Comparison of ENCODE assay signal across 30 cellular contexts in genomic region chr6:63888416-63888815, GRCh38.
DNase-seq lines count a peak whose midpoint lies in the region; ATAC-seq, FAIRE-seq and TF ChIP-seq lines count a peak whose summit lies in the region.
"Had no signal": no experiment of that assay in that cellular context is flagged by ENCODE, and none has a peak within 500 bp of the region (broad histone marks: within the 10 kb centered on the region; RNA-seq: fewer than 3 reads in every experiment).

No MANE protein-coding gene starts in this region.

- peaks cover 0 to 1% of the 10 kb centered on the region in 2 experiments; a peak in 1 of 5 replicates for H3K27me3 ChIP-seq in HepG2 (ENCODE audit: control insufficient read depth in 1 of 2, insufficient read depth in 2 of 2, low read length in 2 of 2)
- H3K27me3 ChIP-seq in right lobe of liver = no peaks in the 10 kb centered on the region
- H3K27me3 ChIP-seq: BE2C; BLaER1; BLaER1 treated with 17β-estradiol and CSF1 and Interleukin-3, amounts not matched to agents 10 nM and 100 nM had no signal

- H3K4me3 ChIP-seq in HepG2 (replicated peaks in 1 of 3; ENCODE audit: insufficient read depth in 1 of 3, low read depth in 2 of 3, low read length in 3 of 3) (no peak overlapping the region), right lobe of liver (no peak overlapping the region), A549 (no peak overlapping the region)
- H3K4me3 ChIP-seq: BLaER1; BLaER1 treated with 17β-estradiol and CSF1 and Interleukin-3, amounts not matched to agents 10 nM and 100 nM had no signal

- no peak overlapping the region for H2AFZ ChIP-seq in HepG2 (ENCODE audit: low read length)

- FAIRE-seq in HepG2 (lab: Jason Lieb, UNC) (no peak), A549 (lab: Jason Lieb, UNC) (no peak)
- FAIRE-seq: A204.1, D721Med had no signal

- 27% methylated on average over 5 of the region's 5 CpGs for WGBS in HepG2 (ENCODE audit: low lambda C conversion rate)
- WGBS in right lobe of liver (ENCODE audit: insufficient coverage, low coverage, low lambda C conversion rate, missing lambda C conversion rate) = 41% methylated on average over 4 of the region's 5 CpGs
- 45% methylated on average over 5 of the region's 5 CpGs for WGBS in A549 (ENCODE audit: missing lambda C conversion rate)

- no peak for TF ChIP-seq RAD21 in HepG2 (CRISPR knock-in tag; IDR thresholded peaks at IDR 0.05)
- no peak for TF ChIP-seq RAD21 in A549 (conservative IDR thresholded peaks at IDR 0.05 in 1 of 2, IDR thresholded peaks at IDR 0.05 in 1 of 2)

- in situ Hi-C loops in HepG2 (cut with HindIII; ENCODE audit: extremely low pct_ligation_motif_present, low pct_unique_long_range_greater_than_20kb) = no loop called here

- POLR2A ChIA-PET in HepG2 (lab: Yijun Ruan, JAX) (no interaction called here), A549 (lab: Yijun Ruan, JAX) (no interaction called here)

- no peaks in the 10 kb centered on the region for H3K9me3 ChIP-seq in HepG2 (ENCODE audit: low read length)
- H3K9me3 ChIP-seq in right lobe of liver = no peaks in the 10 kb centered on the region
- no peaks in the 10 kb centered on the region for H3K9me3 ChIP-seq in A549
- H3K9me3 ChIP-seq: BE2C, BLaER1, Caco-2 had no signal

- CTCF ChIA-PET in HepG2 (lab: Yijun Ruan, JAX; ENCODE audit: low intra/inter-chr PET ratio, low total read pairs) (no interaction called here), A549 (lab: Yijun Ruan, JAX) (no interaction called here)

- H3K27ac ChIP-seq in HepG2 (ENCODE audit: extremely low read length, insufficient read depth, low read length) (no peak overlapping the region), right lobe of liver (no peak overlapping the region), A549 (no peak overlapping the region)
- H3K27ac ChIP-seq: 22Rv1; BLaER1; BLaER1 treated with 17β-estradiol and CSF1 and Interleukin-3, amounts not matched to agents 10 nM and 100 nM; C4-2B had no signal

- no peaks in the 10 kb centered on the region for H3K79me2 ChIP-seq in HepG2 (ENCODE audit: insufficient read depth, low read length)

- H3K9ac ChIP-seq in HepG2 (ENCODE audit: insufficient read depth, low read depth, low read length) = no peak overlapping the region
- H3K9ac ChIP-seq: BLaER1; BLaER1 treated with 17β-estradiol and CSF1 and Interleukin-3, amounts not matched to agents 10 nM and 100 nM had no signal

- TF ChIP-seq CTCF in HepG2 (CRISPR knock-in tag; IDR thresholded peaks at IDR 0.05) = no peak
- no peak for TF ChIP-seq CTCF in right lobe of liver (IDR thresholded peaks at IDR 0.05)
- TF ChIP-seq CTCF in A549 (IDR thresholded peaks at IDR 0.05) = no peak

- no peak for TF ChIP-seq EP300 in HepG2 (IDR thresholded peaks at IDR 0.05; ENCODE audit: low read depth in 2 of 2, low read length in 2 of 2)
- TF ChIP-seq EP300 in HepG2 (CRISPR knock-in tag; IDR thresholded peaks at IDR 0.05; ENCODE audit: borderline replicate concordance) = no peak
- TF ChIP-seq EP300 in A549 (IDR thresholded peaks at IDR 0.05) = no peak

- TF ChIP-seq POLR2A in HepG2 (IDR thresholded peaks at IDR 0.05; ENCODE audit: insufficient read depth in 1 of 2, low read depth in 2 of 2, low read length in 2 of 2) = no peak
- TF ChIP-seq POLR2A in right lobe of liver (IDR thresholded peaks at IDR 0.05) = no peak
- no peak for TF ChIP-seq POLR2A in A549 (IDR thresholded peaks at IDR 0.05; ENCODE audit: low read length)

- H3K4me2 ChIP-seq in HepG2 (ENCODE audit: low read depth, low read length) (no peak overlapping the region; the same call in 1 of the 2 replicates), A549 (no peak overlapping the region)
- H3K4me2 ChIP-seq: BLaER1; BLaER1 treated with 17β-estradiol and CSF1 and Interleukin-3, amounts not matched to agents 10 nM and 100 nM had no signal

- H3K4me1 ChIP-seq in HepG2 (ENCODE audit: insufficient read depth, low read length) = peaks cover 13% of the 10 kb centered on the region
- H3K4me1 ChIP-seq in right lobe of liver = no peaks in the 10 kb centered on the region
- H3K4me1 ChIP-seq in A549 = no peaks in the 10 kb centered on the region
- H3K4me1 ChIP-seq: BE2C, BLaER1, Caco-2 had no signal

- intact Hi-C loops in HepG2 (cut with micrococcal nuclease; ENCODE audit: unreplicated experiment) = no loop called here
- intact Hi-C loops in right lobe of liver (cut with DNase I) = no loop called here

- no peak for DNase-seq in HepG2 (ENCODE audit: low spot score)
- DNase-seq in right lobe of liver = no peak
- no peak for DNase-seq in A549 (ENCODE audit: low read depth in 1 of 2, low spot score in 1 of 2)
- no peak for DNase-seq in NCI-H2196 (lab: John Stamatoyannopoulos, UW; ENCODE audit: unreplicated experiment)
- DNase-seq: 8988T; ACHN; AML-193; BE2C; C1 segment of cervical spinal cord; Caco-2; Calu3; CD4-positive, alpha-beta memory T cell; CD4-positive, alpha-beta T cell; CD4-positive, CD25-positive, alpha-beta regulatory T cell; CD8-positive, alpha-beta memory T cell; CD8-positive, alpha-beta T cell; COR-L47; DMS 273 treated with DMSO at 0.1 percent for 48 hours; DMS153; DMS53; DMS79; DMS79 treated with DMSO at 0.1 percent for 48 hours; DND-41; EL had no signal

- H3K36me3 ChIP-seq in HepG2 (replicated peaks in 1 of 2; ENCODE audit: control insufficient read depth in 1 of 2, insufficient read depth in 2 of 2, low read length in 2 of 2) (no peaks in the 10 kb centered on the region), right lobe of liver (no peaks in the 10 kb centered on the region)
- H3K36me3 ChIP-seq: BE2C; BLaER1; BLaER1 treated with 17β-estradiol and CSF1 and Interleukin-3, amounts not matched to agents 10 nM and 100 nM had no signal

- BruUV-seq in HepG2 (replicated peaks; lab: Mats Ljungman, UMichigan) = no TSS peak

- no peak for ATAC-seq in HepG2
- ATAC-seq in right lobe of liver = no peak
- no peak for ATAC-seq in A549
- ATAC-seq: CD8-positive, alpha-beta T cell had no signal

- H4K20me1 ChIP-seq in HepG2 (ENCODE audit: insufficient read depth, low read length) = no peaks in the 10 kb centered on the region
- H4K20me1 ChIP-seq: BLaER1; BLaER1 treated with 17β-estradiol and CSF1 and Interleukin-3, amounts not matched to agents 10 nM and 100 nM had no signal

TF ChIP-seq in HepG2, 621 proteins besides CTCF, POLR2A, EP300 and RAD21:
- TF ChIP-seq IRF1 (CRISPR knock-in tag; IDR thresholded peaks at IDR 0.05; ENCODE audit: low read depth) = no peak
- TF ChIP-seq REPIN1 (CRISPR knock-in tag; IDR thresholded peaks at IDR 0.05; ENCODE audit: borderline replicate concordance, low read depth) = no peak
- TF ChIP-seq NFKB2 (CRISPR knock-in tag; IDR thresholded peaks at IDR 0.05; ENCODE audit: borderline replicate concordance) = no peak
- TF ChIP-seq NONO (IDR thresholded peaks at IDR 0.05) = no peak
- no peak for TF ChIP-seq NONO (CRISPR knock-in tag; conservative IDR thresholded peaks at IDR 0.05)
- peak; percentile 81 for TF ChIP-seq MAFF (IDR thresholded peaks at IDR 0.05; ENCODE audit: low read depth, low read length)
- TF ChIP-seq MAFK (conservative IDR thresholded peaks at IDR 0.05 in 1 of 2, IDR thresholded peaks at IDR 0.05 in 1 of 2; ENCODE audit: low read length in 2 of 2) = peak; percentile 82 to 88
- TF ChIP-seq NFE2L2 (IDR thresholded peaks at IDR 0.05; ENCODE audit: low read length) = peak; percentile 70; the same call in 1 of the 2 replicates

TF ChIP-seq in A549, 52 proteins besides CTCF, POLR2A, EP300 and RAD21:
- TF ChIP-seq MAFK (IDR thresholded peaks at IDR 0.05; ENCODE audit: partially characterized antibody) (peak; percentile 20), POLR2AphosphoS2 (conservative IDR thresholded peaks at IDR 0.05; ENCODE audit: low read length) (no peak)

Comparison
In these comparisons a context has a peak if more than half of its experiments do, and no peak if none do; other contexts are left out.
1. Of the 38 proteins assayed by ChIP-seq in both HepG2 and A549: peak only in HepG2: NFE2L2; only in A549: none; in both: MAFK; in neither: 36.